ENCODE assay signal across 14 cellular contexts in genomic region chr13:99323488-99323887, GRCh38. TPM values are rescaled to one million over a fixed set of nuclear protein-coding genes. Genes with fewer than 3 reads are reported as not detected.
DNase-seq lines count a peak whose midpoint lies in the region; ATAC-seq, FAIRE-seq and TF ChIP-seq lines count a peak whose summit lies in the region.
"Had no signal": no experiment of that assay in that cellular context is flagged by ENCODE, and none has a peak within 500 bp of the region (broad histone marks: within the 10 kb centered on the region; RNA-seq: fewer than 3 reads in every experiment).

No MANE protein-coding gene starts in this region.

- CTCF ChIA-PET in activated CD4-positive, alpha-beta T cell treated with anti-CD3 and anti-CD28 coated beads for 36 hours (lab: Charles Lee): interaction anchor here (1.1 to 5.2 kb wide), 4 partner anchors 28 to 112 kb away, joined by 4 to 34 read pairs (median 10); no protein-coding TSS in a partner anchor

- H3K36me3 ChIP-seq in astrocyte (ENCODE audit: insufficient read depth, low read length): no peaks in the 10 kb centered on the region

- H3K79me2 ChIP-seq in astrocyte (ENCODE audit: insufficient read depth, low read length): no peaks in the 10 kb centered on the region

- H3K9ac ChIP-seq in astrocyte (ENCODE audit: low read length): no peak overlapping the region

- H3K9me3 ChIP-seq in astrocyte (ENCODE audit: insufficient read depth, low read depth, low read length): no peaks in the 10 kb centered on the region
- H3K9me3 ChIP-seq: mucosa of descending colon, tibial artery had no signal

- H3K27me3 ChIP-seq in astrocyte (ENCODE audit: insufficient read depth, low read length): no peaks in the 10 kb centered on the region
- H3K27me3 ChIP-seq: tibial artery had no signal

- TF ChIP-seq CTCF in astrocyte (IDR thresholded peaks at IDR 0.05; ENCODE audit: insufficient read depth, low read depth, low read length): no peak

- no peak for DNase-seq in activated CD4-positive, alpha-beta T cell treated with anti-CD3 and anti-CD28 coated beads for 36 hours
- no peak for DNase-seq in activated CD4-positive, alpha-beta T cell treated with anti-CD3 and anti-CD28 coated beads, Interleukin-2, amount 50 U/mL, for 4 hours
- DNase-seq in NCI-H226 (peak; percentile 64), astrocyte (ENCODE audit: low read depth) (peak; percentile 77), NCI-H82 treated with DMSO at 0.1 percent for 48 hours (lab: John Stamatoyannopoulos, UW; ENCODE audit: unreplicated experiment) (no peak), NCI-H526 (lab: John Stamatoyannopoulos, UW) (no peak), OCI-M2 (lab: John Stamatoyannopoulos, UW; ENCODE audit: unreplicated experiment) (no peak)
- DNase-seq: DMS79, erythroblast, mucosa of descending colon, NCI-H510A treated with DMSO at 0.1 percent for 48 hours, tibial artery had no signal

- peak overlapping the region; percentile 5 for H3K27ac ChIP-seq in astrocyte (ENCODE audit: low read depth, low read length)
- peak overlapping the region in 12 of 21 experiments; percentile 29 to 85 (median 71) for H3K27ac ChIP-seq in skin epidermis
- H3K27ac ChIP-seq: tibial artery had no signal

- intact Hi-C loops in activated CD4-positive, alpha-beta T cell treated with anti-CD3 and anti-CD28 coated beads for 36 hours (cut with DNase I, micrococcal nuclease): loop anchor here (1.0 to 2.0 kb wide), 4 partner anchors 17 to 61 kb away; partner anchors contain the start of gene GPR183 (in 1 of the 2)

- H3K27ac Mint-ChIP-seq in activated CD4-positive, alpha-beta T cell treated with anti-CD3 and anti-CD28 coated beads for 36 hours: peak overlapping the region; percentile 93
- no peak overlapping the region for H3K27ac Mint-ChIP-seq in astrocyte (ENCODE audit: unreplicated experiment)

- no peaks in the 10 kb centered on the region for H3K27me3 Mint-ChIP-seq in activated CD4-positive, alpha-beta T cell treated with anti-CD3 and anti-CD28 coated beads for 36 hours
- H3K27me3 Mint-ChIP-seq in astrocyte (ENCODE audit: low read depth, unreplicated experiment): no peaks in the 10 kb centered on the region

- peak; percentile 54 for FAIRE-seq in astrocyte (lab: Jason Lieb, UNC)

- no peak for ATAC-seq in activated CD4-positive, alpha-beta T cell treated with anti-CD3 and anti-CD28 coated beads for 36 hours

- H3K4me3 ChIP-seq in astrocyte (ENCODE audit: insufficient read depth, low read depth, low read length) (no peak overlapping the region), skin epidermis (no peak overlapping the region)
- H3K4me3 ChIP-seq: mucosa of descending colon, tibial artery had no signal

- no peaks in the 10 kb centered on the region for H3K9me3 Mint-ChIP-seq in activated CD4-positive, alpha-beta T cell treated with anti-CD3 and anti-CD28 coated beads for 36 hours (ENCODE audit: low read depth)
- H3K9me3 Mint-ChIP-seq in astrocyte (ENCODE audit: unreplicated experiment): no peaks in the 10 kb centered on the region

- H3K36me3 Mint-ChIP-seq in activated CD4-positive, alpha-beta T cell treated with anti-CD3 and anti-CD28 coated beads for 36 hours (ENCODE audit: low read depth): peaks cover 29% of the 10 kb centered on the region
- H3K36me3 Mint-ChIP-seq in astrocyte (ENCODE audit: low read depth, unreplicated experiment): peaks cover 12% of the 10 kb centered on the region

- H4K20me1 ChIP-seq in astrocyte (ENCODE audit: insufficient read depth, low read length): peaks cover 4% of the 10 kb centered on the region

- H3K4me3 Mint-ChIP-seq in activated CD4-positive, alpha-beta T cell treated with anti-CD3 and anti-CD28 coated beads for 36 hours: no peak overlapping the region
- H3K4me3 Mint-ChIP-seq in astrocyte (ENCODE audit: unreplicated experiment): no peak overlapping the region

- peak overlapping the region; percentile 78 for H3K4me2 ChIP-seq in astrocyte (ENCODE audit: low read length)

- no peak overlapping the region for H2AFZ ChIP-seq in astrocyte (ENCODE audit: low read depth, low read length)

- POLR2A ChIA-PET in activated CD4-positive, alpha-beta T cell treated with anti-CD3 and anti-CD28 coated beads for 36 hours (lab: Charles Lee): interaction anchor here (0.8 to 0.9 kb wide), 2 partner anchors 9 to 26 kb away, joined by 3 to 5 read pairs; no protein-coding TSS in a partner anchor

- H3K4me1 Mint-ChIP-seq in activated CD4-positive, alpha-beta T cell treated with anti-CD3 and anti-CD28 coated beads for 36 hours: peaks cover 77% of the 10 kb centered on the region
- peaks cover 31% of the 10 kb centered on the region for H3K4me1 Mint-ChIP-seq in astrocyte (ENCODE audit: low read depth, unreplicated experiment)

- peaks cover 34% of the 10 kb centered on the region for H3K4me1 ChIP-seq in astrocyte (ENCODE audit: insufficient read depth, low read length)

RNA-seq across cellular contexts. Expression of gene GPR183, which starts 16.3 kb away (rescaled TPM):
- total RNA-seq in activated CD4-positive, alpha-beta T cell treated with anti-CD3 and anti-CD28 coated beads for 36 hours: 10 to 100 TPM; 50.3 to 51.9 TPM
- 4.9 and 5.6 TPM in 2 replicates for total RNA-seq in astrocyte
- total RNA-seq: A673 had no signal

Comparison
In these comparisons a context has a peak if more than half of its experiments do, and no peak if none do; other contexts are left out.
1. DNase-seq: peak in NCI-H226 (single experiment) and astrocyte (single experiment); none in activated CD4-positive, alpha-beta T cell treated with anti-CD3 and anti-CD28 coated beads for 36 hours (single experiment), activated CD4-positive, alpha-beta T cell treated with anti-CD3 and anti-CD28 coated beads, Interleukin-2, amount 50 U/mL, for 4 hours (0 of 2), NCI-H82 treated with DMSO at 0.1 percent for 48 hours (single experiment), NCI-H526 (0 of 2) and OCI-M2 (single experiment).